ENCODE assay signal across 8 cellular contexts in genomic region chr13:111153279-111153976, GRCh38. TPM values are rescaled to one million over a fixed set of nuclear protein-coding genes. Genes with fewer than 3 reads are reported as not detected.
DNase-seq lines count a peak whose midpoint lies in the region; ATAC-seq lines count a peak whose summit lies in the region.

No MANE protein-coding gene starts in this region.

- H3K27me3 ChIP-seq in GM23248 (replicated peaks; ENCODE audit: insufficient read depth), result no peaks in the 10 kb centered on the region
- H3K27me3 ChIP-seq in Karpas-422 (ENCODE audit: low read length), result no peaks in the 10 kb centered on the region

- peaks cover 18% of the 10 kb centered on the region for H3K36me3 Mint-ChIP-seq in activated T-helper 2 cell treated with anti-CD3 and anti-CD28 coated beads, Interferon-gamma antibody, Interleukin-2, Interleukin-4, amounts not matched to agents 10 μg/mL and 5 μg/mL and 100 μg/mL, durations not matched to agents 14 hours and 24 hours and 36 hours (ENCODE audit: low read depth)
- H3K36me3 Mint-ChIP-seq in natural killer cell treated with Interleukin-12 subunit alpha and Interleukin-12 subunit beta and Interleukin-15 and Interleukin-18, amount 100 ng/mL, for 72 hours, result no peaks in the 10 kb centered on the region

- H3K9me3 ChIP-seq in GM23248 (ENCODE audit: low read depth) (no peaks in the 10 kb centered on the region), Karpas-422 (ENCODE audit: low read length) (no peaks in the 10 kb centered on the region)

- intact Hi-C loops in activated T-helper 2 cell treated with anti-CD3 and anti-CD28 coated beads, Interferon-gamma antibody, Interleukin-2, Interleukin-4, amounts not matched to agents 10 μg/mL and 5 μg/mL and 100 μg/mL, durations not matched to agents 14 hours and 24 hours and 36 hours (cut with micrococcal nuclease), result loop anchor here (1.0 to 5.0 kb wide), 4 partner anchors 49 to 441 kb away; partner anchors contain the start of genes ANKRD10 and ING1

- 1 to 2% methylated on average over 77 to 80 of the region's 84 CpGs for WGBS in GM23248 (ENCODE audit: low coverage in 1 of 2, low lambda C conversion rate in 2 of 2, missing lambda C conversion rate in 2 of 2), 2 experiments

- peak overlapping the region; percentile 98 for H3K4me2 ChIP-seq in GM23248 (ENCODE audit: unreplicated experiment)
- peak overlapping the region; percentile 96 for H3K4me2 ChIP-seq in Karpas-422 (ENCODE audit: low read depth, low read length, poor library complexity, severe bottlenecking)

- H3K4me3 Mint-ChIP-seq in activated T-helper 2 cell treated with anti-CD3 and anti-CD28 coated beads, Interferon-gamma antibody, Interleukin-2, Interleukin-4, amounts not matched to agents 10 μg/mL and 5 μg/mL and 100 μg/mL, durations not matched to agents 14 hours and 24 hours and 36 hours (ENCODE audit: low read depth), result peak overlapping the region; percentile 91
- H3K4me3 Mint-ChIP-seq in natural killer cell treated with Interleukin-12 subunit alpha and Interleukin-12 subunit beta and Interleukin-15 and Interleukin-18, amount 100 ng/mL, for 72 hours, result peak overlapping the region; percentile 92

- H3K79me2 ChIP-seq in GM23248 (ENCODE audit: insufficient read depth), result peaks cover 44% of the 10 kb centered on the region
- H3K79me2 ChIP-seq in Karpas-422 (ENCODE audit: low read length), result peaks cover 48% of the 10 kb centered on the region

- H2AFZ ChIP-seq in GM23248 (peak overlapping the region; percentile 78), Karpas-422 (ENCODE audit: low read length) (peak overlapping the region; percentile 48; the same call in 1 of the 2 replicates)

- H3K4me1 Mint-ChIP-seq in activated T-helper 2 cell treated with anti-CD3 and anti-CD28 coated beads, Interferon-gamma antibody, Interleukin-2, Interleukin-4, amounts not matched to agents 10 μg/mL and 5 μg/mL and 100 μg/mL, durations not matched to agents 14 hours and 24 hours and 36 hours (ENCODE audit: low read depth), result peaks cover 25% of the 10 kb centered on the region
- peaks cover 15 to 19% of the 10 kb centered on the region in 2 donors for H3K4me1 Mint-ChIP-seq in natural killer cell treated with Interleukin-12 subunit alpha and Interleukin-12 subunit beta and Interleukin-15 and Interleukin-18, amount 100 ng/mL, for 72 hours (ENCODE audit: low read depth in 2 of 2)

- H3K4me3 ChIP-seq in GM23248, result peak overlapping the region; percentile 81
- peak overlapping the region; percentile 88 for H3K4me3 ChIP-seq in Karpas-422 (ENCODE audit: low read length)

- peak overlapping the region; percentile 95 for H3K27ac Mint-ChIP-seq in activated T-helper 2 cell treated with anti-CD3 and anti-CD28 coated beads, Interferon-gamma antibody, Interleukin-2, Interleukin-4, amounts not matched to agents 10 μg/mL and 5 μg/mL and 100 μg/mL, durations not matched to agents 14 hours and 24 hours and 36 hours
- H3K27ac Mint-ChIP-seq in natural killer cell treated with Interleukin-12 subunit alpha and Interleukin-12 subunit beta and Interleukin-15 and Interleukin-18, amount 100 ng/mL, for 72 hours, result peak overlapping the region; percentile 86 to 89

- DNase-seq in EH (ENCODE audit: low read depth) (peak; percentile 90), GM23248 (peak; percentile 94), Karpas-422 (peak; percentile 97), RPMI7951 (ENCODE audit: low read depth) (peak; percentile 89), fibroblast of peridontal ligament (ENCODE audit: extremely low read depth) (peak; percentile 84)
- peak; percentile 91 for DNase-seq in activated T-helper 2 cell treated with anti-CD3 and anti-CD28 coated beads, Interferon-gamma antibody, Interleukin-2, Interleukin-4, amounts not matched to agents 10 μg/mL and 5 μg/mL and 100 μg/mL, durations not matched to agents 14 hours and 24 hours and 36 hours (ENCODE audit: low spot score)
- peak; percentile 94 for DNase-seq in natural killer cell treated with Interleukin-12 subunit alpha and Interleukin-12 subunit beta and Interleukin-15 and Interleukin-18, amount 100 ng/mL, for 72 hours (ENCODE audit: low spot score)
- peak; percentile 89 for DNase-seq in stimulated activated naive CD4-positive, alpha-beta T cell treated with Interleukin-2 at 50 U/mL for 16 hours (lab: John Stamatoyannopoulos, UW)

- H3K9ac ChIP-seq in GM23248 (peak overlapping the region; percentile 96), Karpas-422 (ENCODE audit: low read length) (peak overlapping the region; percentile 90)

- H3K27me3 Mint-ChIP-seq in activated T-helper 2 cell treated with anti-CD3 and anti-CD28 coated beads, Interferon-gamma antibody, Interleukin-2, Interleukin-4, amounts not matched to agents 10 μg/mL and 5 μg/mL and 100 μg/mL, durations not matched to agents 14 hours and 24 hours and 36 hours (ENCODE audit: low read depth), result peaks cover 30% of the 10 kb centered on the region
- no peaks in the 10 kb centered on the region for H3K27me3 Mint-ChIP-seq in natural killer cell treated with Interleukin-12 subunit alpha and Interleukin-12 subunit beta and Interleukin-15 and Interleukin-18, amount 100 ng/mL, for 72 hours

- H3K9me2 ChIP-seq in GM23248 (ENCODE audit: insufficient read depth) (no peaks in the 10 kb centered on the region), Karpas-422 (replicated peaks; ENCODE audit: insufficient read depth, low read length) (no peaks in the 10 kb centered on the region)

- H4K20me1 ChIP-seq in GM23248 (ENCODE audit: insufficient read depth), result no peaks in the 10 kb centered on the region
- peaks cover 7% of the 10 kb centered on the region; the same call in 1 of the 2 replicates for H4K20me1 ChIP-seq in Karpas-422 (ENCODE audit: insufficient read depth, low read depth, low read length)

- in situ Hi-C loops in GM23248 (cut with MboI), result no loop called here

- no peaks in the 10 kb centered on the region; the same call in 1 of the 2 replicates for H3K36me3 ChIP-seq in GM23248 (ENCODE audit: low read depth)
- peaks cover 10% of the 10 kb centered on the region for H3K36me3 ChIP-seq in Karpas-422 (ENCODE audit: insufficient read depth, low read length)

- peaks cover 27% of the 10 kb centered on the region for H3F3A ChIP-seq in GM23248 (ENCODE audit: insufficient read depth)

- H3K4me1 ChIP-seq in GM23248 (ENCODE audit: insufficient read depth), result peaks cover 31% of the 10 kb centered on the region
- H3K4me1 ChIP-seq in Karpas-422 (ENCODE audit: low read length), result peaks cover 27% of the 10 kb centered on the region

- H3K27ac ChIP-seq in GM23248 (peak overlapping the region; percentile 95), Karpas-422 (ENCODE audit: low read length) (peak overlapping the region; percentile 58)

- peak; percentile 95 to 96 for ATAC-seq in natural killer cell treated with Interleukin-12 subunit alpha and Interleukin-12 subunit beta and Interleukin-15 and Interleukin-18, amount 100 ng/mL, for 72 hours

- H3K9me3 Mint-ChIP-seq in activated T-helper 2 cell treated with anti-CD3 and anti-CD28 coated beads, Interferon-gamma antibody, Interleukin-2, Interleukin-4, amounts not matched to agents 10 μg/mL and 5 μg/mL and 100 μg/mL, durations not matched to agents 14 hours and 24 hours and 36 hours, result no peaks in the 10 kb centered on the region
- H3K9me3 Mint-ChIP-seq in natural killer cell treated with Interleukin-12 subunit alpha and Interleukin-12 subunit beta and Interleukin-15 and Interleukin-18, amount 100 ng/mL, for 72 hours, result no peaks in the 10 kb centered on the region

RNA-seq across cellular contexts. Expression of gene ARHGEF7, which starts 38.3 kb away (rescaled TPM):
- total RNA-seq in GM23248 (2014; rRNA removed; shearing (Covaris generic)), result 19.0 and 29.5 TPM in 2 replicates
- 19.7 and 23.0 TPM in 2 replicates for polyA plus RNA-seq in GM23248 (2016; fragmentation: Nextera tagmentation; extraction: Ambion mirVana)
- total RNA-seq in Karpas-422 (2014; rRNA removed; shearing (Covaris generic); ENCODE audit: low replicate concordance), result 90.6 and 100 TPM in 2 replicates
- 12.1 and 16.0 TPM in 2 replicates for total RNA-seq in RPMI7951 (2014; rRNA removed; shearing (Covaris generic))
- total RNA-seq in activated T-helper 2 cell treated with anti-CD3 and anti-CD28 coated beads, Interferon-gamma antibody, Interleukin-2, Interleukin-4, amounts not matched to agents 10 μg/mL and 5 μg/mL and 100 μg/mL, durations not matched to agents 14 hours and 24 hours and 36 hours, result 65.7 and 76.0 TPM in 2 replicates
- total RNA-seq in natural killer cell treated with Interleukin-12 subunit alpha and Interleukin-12 subunit beta and Interleukin-15 and Interleukin-18, amount 100 ng/mL, for 72 hours, result 10 to 100 TPM; 70.3 to 73.2 TPM

Comparison
In these comparisons a context has a peak if more than half of its experiments do, and no peak if none do; other contexts are left out.
1. Peak in every context shown above with its lines: DNase-seq, ATAC-seq, H3K4me3 ChIP-seq and H3K27ac ChIP-seq.